ENCODE assay signal across 8 cellular contexts in the genomic region with DNA sequence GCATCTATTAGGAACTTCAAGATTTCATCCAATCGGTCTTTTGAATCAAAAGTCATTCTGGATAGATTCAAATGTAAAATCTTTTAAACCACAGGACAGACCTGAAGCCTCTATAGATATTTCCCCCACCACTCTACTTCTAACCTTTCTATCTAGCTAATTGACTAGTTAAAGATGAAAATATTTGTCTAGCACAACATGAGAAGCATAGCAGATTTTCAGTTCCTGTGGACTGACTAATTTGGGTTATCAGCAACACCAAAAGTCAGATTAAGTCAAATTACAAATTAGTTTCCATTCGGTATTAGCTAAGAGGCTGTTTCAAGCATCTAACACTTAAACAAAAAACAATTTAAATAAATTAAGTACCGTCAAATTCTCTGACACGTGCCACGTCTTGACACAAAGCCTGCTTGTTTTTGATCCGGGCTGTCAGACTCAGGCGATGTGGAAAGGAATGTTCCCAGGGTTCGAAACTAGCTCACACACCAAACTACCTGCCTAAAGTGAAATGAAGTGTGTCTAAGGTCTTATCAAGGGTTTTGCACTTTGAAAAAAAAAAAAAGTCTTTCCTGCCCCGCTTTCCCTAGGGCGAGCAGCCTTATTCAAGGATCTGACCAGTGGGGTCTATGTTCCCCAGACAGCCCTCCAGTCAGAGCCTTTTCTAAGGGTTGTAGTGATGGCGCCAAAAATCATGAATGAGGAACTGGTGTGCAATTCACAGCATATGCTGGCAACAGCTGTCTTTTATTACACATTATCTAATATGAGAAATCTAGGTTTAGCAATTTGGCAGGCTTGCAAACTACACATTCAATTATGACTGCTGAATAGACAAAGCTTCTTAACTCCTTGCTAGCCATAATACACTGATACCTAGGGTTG. TPM values are rescaled to one million over a fixed set of nuclear protein-coding genes. Genes with fewer than 3 reads are reported as not detected.
A peak's percentile ranks its signal among the peaks of the same experiment; 100 is the strongest.
DNase-seq lines count a peak whose midpoint lies in the region; TF ChIP-seq lines count a peak whose summit lies in the region.

No MANE protein-coding gene starts in this region.

- intact Hi-C loops in uterus (cut with DNase I; ENCODE audit: low total_unique reads) = no loop called here

- H3K9ac ChIP-seq in H9 (ENCODE audit: extremely low read depth, insufficient read length, low read length) = no peak overlapping the region

- no peak overlapping the region for H3K56ac ChIP-seq in H9 (ENCODE audit: insufficient read length, low read depth, low read length)

- H3K4me1 ChIP-seq in H9 (ENCODE audit: insufficient read depth, low read length) = no peaks in the 10 kb centered on the region
- no peaks in the 10 kb centered on the region for H3K4me1 ChIP-seq in HAP-1
- H3K4me1 ChIP-seq in uterus = no peaks in the 10 kb centered on the region

- no peaks in the 10 kb centered on the region for H3K23me2 ChIP-seq in H9 (ENCODE audit: insufficient read length, low read depth, low read length, poor library complexity, severe bottlenecking)

- H3K4ac ChIP-seq in H9 (ENCODE audit: low read depth, low read length) = no peak overlapping the region

- H3K4me3 Mint-ChIP-seq in H9 = no peak overlapping the region

- H3K27ac ChIP-seq in H9 (ENCODE audit: insufficient read length, low read depth, low read length) (no peak overlapping the region), brain microvascular endothelial cell (no peak overlapping the region), uterus (no peak overlapping the region)

- H4K8ac ChIP-seq in H9 (replicated peaks; ENCODE audit: insufficient read length, low read depth, low read length) = no peak overlapping the region

- no peak overlapping the region for H3T11ph ChIP-seq in H9 (ENCODE audit: low read length)

- H3K9me3 ChIP-seq in H9 (ENCODE audit: control insufficient read depth, low read depth, low read length) (no peaks in the 10 kb centered on the region), HAP-1 (no peaks in the 10 kb centered on the region), uterus (no peaks in the 10 kb centered on the region)

- no peak overlapping the region for H3K27ac Mint-ChIP-seq in H9

- H2BK12ac ChIP-seq in H9 (ENCODE audit: insufficient read length, low read depth, low read length) = no peak overlapping the region

- H3K36me3 Mint-ChIP-seq in H9 (ENCODE audit: insufficient read depth in 1 of 3, low read depth in 3 of 3) = no peaks in the 10 kb centered on the region

- no peaks in the 10 kb centered on the region for H3K79me2 ChIP-seq in H9 (ENCODE audit: insufficient read depth, low read length)

- no peak overlapping the region for H3K23ac ChIP-seq in H9 (ENCODE audit: insufficient read length, low read depth, low read length)

- H2BK120ac ChIP-seq in H9 (ENCODE audit: low read depth, low read length, poor library complexity, severe bottlenecking) = no peak overlapping the region

- no peaks in the 10 kb centered on the region for H3K79me1 ChIP-seq in H9 (ENCODE audit: insufficient read depth, low read depth, low read length, poor library complexity, severe bottlenecking)

- H4K5ac ChIP-seq in H9 (ENCODE audit: insufficient read length, low read depth, low read length) = no peak overlapping the region

- H3K9me3 Mint-ChIP-seq in H9 = no peaks in the 10 kb centered on the region

- H2AFZ ChIP-seq in H9 (ENCODE audit: low read length) = no peak overlapping the region

- no peak overlapping the region for H3K18ac ChIP-seq in H9 (ENCODE audit: insufficient read length, low read depth, low read length)

- no CpG with 5 or more reads among the region's 11 CpGs for WGBS in H9 (ENCODE audit: extremely low coverage, insufficient read length, low lambda C conversion rate)

- no peak overlapping the region for H4K91ac ChIP-seq in H9 (ENCODE audit: insufficient read length, low read depth, low read length)

- no peak overlapping the region for H2BK15ac ChIP-seq in H9 (ENCODE audit: low read depth, low read length)

- in situ Hi-C loops in brain microvascular endothelial cell (cut with HindIII; ENCODE audit: low pct_ligation_motif_present, low sequenced_read_pairs) (no loop called here), HAP-1 (cut with MboI; ENCODE audit: low sequenced_read_pairs) (no loop called here)

- DNase-seq in H9 (no peak), NCI-H2171 treated with DMSO at 0.1 percent for 48 hours (lab: John Stamatoyannopoulos, UW) (peak; percentile 88), fibroblast of mammary gland (ENCODE audit: low read depth) (peak; percentile 49), brain microvascular endothelial cell (no peak), DMS79 treated with DMSO at 0.1 percent for 48 hours (lab: John Stamatoyannopoulos, UW) (no peak), HAP-1 (ENCODE audit: low spot score in 2 of 2) (no peak), uterus (no peak)

- peak overlapping the region; percentile 94 for H3K4me3 ChIP-seq in GM08714 (ENCODE audit: low read length)
- H3K4me3 ChIP-seq in fibroblast of mammary gland (ENCODE audit: control insufficient read depth, low read depth, low read length) = no peak overlapping the region
- no peak overlapping the region for H3K4me3 ChIP-seq in brain microvascular endothelial cell (ENCODE audit: low read depth, low read length)
- H3K4me3 ChIP-seq in HAP-1 = no peak overlapping the region
- H3K4me3 ChIP-seq in uterus = no peak overlapping the region

- H4K20me1 ChIP-seq in H9 (ENCODE audit: control insufficient read depth, insufficient read depth, insufficient read length) = no peaks in the 10 kb centered on the region

- H3K4me2 ChIP-seq in H9 (ENCODE audit: insufficient read depth, insufficient read length, low read length) = no peak overlapping the region

- H2BK20ac ChIP-seq in H9 (ENCODE audit: low read depth, low read length, poor library complexity, severe bottlenecking) = peak overlapping the region; percentile 11

- no peak for TF ChIP-seq POLR2A in uterus (IDR thresholded peaks at IDR 0.05)

- no peaks in the 10 kb centered on the region for H3K36me3 ChIP-seq in brain microvascular endothelial cell (replicated peaks)
- H3K36me3 ChIP-seq in HAP-1 (replicated peaks) = no peaks in the 10 kb centered on the region
- H3K36me3 ChIP-seq in uterus = no peaks in the 10 kb centered on the region

- no peak for TF ChIP-seq CTCF in H9 (conservative IDR thresholded peaks at IDR 0.05)
- no peak for TF ChIP-seq CTCF in fibroblast of mammary gland (conservative IDR thresholded peaks at IDR 0.05; ENCODE audit: control insufficient read depth, insufficient read depth, low read depth, low read length)
- no peak for TF ChIP-seq CTCF in brain microvascular endothelial cell (IDR thresholded peaks at IDR 0.05; ENCODE audit: low read depth, low read length, missing control alignments)
- TF ChIP-seq CTCF in uterus (IDR thresholded peaks at IDR 0.05) = no peak

- H2BK5ac ChIP-seq in H9 (ENCODE audit: insufficient read length, low read length) = no peak overlapping the region

- no peaks in the 10 kb centered on the region for H3K4me1 Mint-ChIP-seq in H9

- H3K27me3 ChIP-seq in H9 (ENCODE audit: insufficient read depth, low read length) (no peaks in the 10 kb centered on the region), brain microvascular endothelial cell (replicated peaks) (no peaks in the 10 kb centered on the region), HAP-1 (ENCODE audit: low read depth) (0 out of 2 replicates have a peak, but pooled peaks cover 3% of the 10 kb centered on the region), uterus (no peaks in the 10 kb centered on the region)

- H3K27me3 Mint-ChIP-seq in H9 (ENCODE audit: low read depth) = no peaks in the 10 kb centered on the region

- no peak overlapping the region for H3K14ac ChIP-seq in H9 (ENCODE audit: insufficient read depth, low read length)

- no peak overlapping the region for H2AK5ac ChIP-seq in H9 (ENCODE audit: insufficient read length, low read length)

RNA-seq across cellular contexts. Expression of a gene that starts 4.7 kb away (rescaled TPM):
- total RNA-seq in H9 (2021) (0.09 and 0.28 TPM in 2 replicates), uterus (1 to 10 TPM in 2 of 4 donors, under 1 TPM in 1, not detected in 1; 0.26 to 5.5 (median 2.6) TPM)

Comparison
In these comparisons a context has a peak if more than half of its experiments do, and no peak if none do; other contexts are left out.
1. DNase-seq: peak in NCI-H2171 treated with DMSO at 0.1 percent for 48 hours (single experiment) and fibroblast of mammary gland (single experiment); none in H9 (single experiment), brain microvascular endothelial cell (single experiment), DMS79 treated with DMSO at 0.1 percent for 48 hours (single experiment), HAP-1 (0 of 2) and uterus (0 of 2).